2 cellular contexts compared by ENCODE assay signal in genomic region chrX:115606861-115607260, GRCh38.
TF ChIP-seq lines count a peak whose summit lies in the region.

No MANE protein-coding gene starts in this region.

TF ChIP-seq in GM23338, 12 proteins besides CTCF, POLR2A, EP300 and RAD21 (continued from another document):
- no peak for TF ChIP-seq ZNF462 (CRISPR knock-in tag; IDR thresholded peaks at IDR 0.05)
- TF ChIP-seq ZNF331 (CRISPR knock-in tag; IDR thresholded peaks at IDR 0.05; ENCODE audit: low read depth), result no peak
- no peak for TF ChIP-seq POLR2AphosphoS5 (IDR thresholded peaks at IDR 0.05; ENCODE audit: low read depth)
- TF ChIP-seq JUNB (IDR thresholded peaks at IDR 0.05; ENCODE audit: unreplicated experiment), result no peak
- no peak for TF ChIP-seq CREB1 (CRISPR knock-in tag; IDR thresholded peaks at IDR 0.05; ENCODE audit: low read depth)
- TF ChIP-seq STAT1 (IDR thresholded peaks at IDR 0.05; ENCODE audit: unreplicated experiment), result no peak
- no peak for TF ChIP-seq NANOG (IDR thresholded peaks at IDR 0.05; ENCODE audit: borderline replicate concordance)

TF ChIP-seq in WTC11, 78 proteins besides CTCF, POLR2A, EP300 and RAD21 (continued from another document):
- TF ChIP-seq ESRRA (CRISPR knock-in tag; IDR thresholded peaks at IDR 0.05; ENCODE audit: borderline replicate concordance) (no peak), TCF7 (CRISPR knock-in tag; IDR thresholded peaks at IDR 0.05; ENCODE audit: low read depth) (no peak), E2F4 (CRISPR knock-in tag; IDR thresholded peaks at IDR 0.05; ENCODE audit: borderline replicate concordance, low read depth) (no peak), CDX4 (CRISPR knock-in tag; IDR thresholded peaks at IDR 0.05; ENCODE audit: borderline replicate concordance) (no peak)
